Comparison of ENCODE assay signal across 25 cellular contexts in the genomic region with DNA sequence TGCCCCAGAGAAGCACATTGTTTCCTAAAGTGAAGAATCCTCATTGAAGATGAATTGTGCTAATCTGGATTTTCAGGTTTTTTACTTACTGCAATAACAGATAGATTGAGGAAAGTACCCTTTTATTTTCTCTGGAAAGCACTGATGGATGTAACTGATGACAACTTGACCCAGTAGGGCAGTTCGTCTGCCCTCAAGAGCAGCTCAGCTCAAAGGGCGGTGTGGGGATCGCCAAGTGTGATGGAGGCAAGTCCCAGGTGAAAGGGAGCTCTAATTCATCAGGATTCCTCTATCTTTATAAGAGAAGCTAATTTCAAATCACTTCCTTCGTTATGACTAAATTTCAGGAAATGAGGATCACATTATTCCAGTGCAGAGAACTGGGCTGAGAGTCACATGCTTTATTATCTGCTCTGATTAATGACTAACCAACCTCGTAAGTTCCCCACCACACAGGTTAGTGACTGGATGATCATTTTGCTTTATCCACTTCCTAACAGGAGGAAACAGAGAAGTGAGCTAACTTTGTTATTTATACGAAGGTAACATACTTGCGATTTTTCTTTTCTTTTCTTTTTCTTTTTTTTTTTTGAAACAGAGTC.
DNase-seq lines count a peak whose midpoint lies in the region; ATAC-seq, FAIRE-seq and TF ChIP-seq lines count a peak whose summit lies in the region.
"Had no signal": no experiment of that assay in that cellular context is flagged by ENCODE, and none has a peak within 500 bp of the region (broad histone marks: within the 10 kb centered on the region; RNA-seq: fewer than 3 reads in every experiment).

No MANE protein-coding gene starts in this region.

- TF ChIP-seq CTCF in SK-N-SH (IDR thresholded peaks at IDR 0.05) (no peak), VCaP (conservative IDR thresholded peaks at IDR 0.05) (no peak), keratinocyte (optimal IDR thresholded peaks at IDR 0.05 in 1 of 3, IDR thresholded peaks at IDR 0.05 in 1 of 3, conservative IDR thresholded peaks at IDR 0.05 in 1 of 3; ENCODE audit: extremely low read depth in 1 of 3, insufficient read depth in 2 of 3, low read length in 3 of 3) (no peak), A673 (conservative IDR thresholded peaks at IDR 0.05; ENCODE audit: low read depth, low read length) (no peak)

- H3K9me3 Mint-ChIP-seq in stimulated activated naive B cell treated with anti-CD40 and anti-IgM and Interleukin-4, amounts not matched to agents 10 μg/mL and 1 μg/mL and 100 μg/mL, for 72 hours = peaks cover 5 to 6% of the 10 kb centered on the region in 2 donors
- H3K9me3 Mint-ChIP-seq: activated T-cell treated with anti-CD3 and anti-CD28 coated beads, Interleukin-2, amount 50 U/mL, for 4 hours; stimulated activated naive CD8-positive, alpha-beta T cell treated with anti-CD3 and anti-CD28 coated beads, Interleukin-15, Interleukin-2, amounts not matched to agents 100 ng/mL and 50 ng/mL, for 24 hours had no signal

- peak overlapping the region; percentile 68 for H3K27ac Mint-ChIP-seq in stimulated activated naive B cell treated with anti-CD40 and anti-IgM and Interleukin-4, amounts not matched to agents 10 μg/mL and 1 μg/mL and 100 μg/mL, for 72 hours
- H3K27ac Mint-ChIP-seq: activated naive CD8-positive, alpha-beta T cell had no signal

- FAIRE-seq in keratinocyte (lab: Jason Lieb, UNC) = peak; percentile 43
- FAIRE-seq: GM12878 had no signal

- H3K4me1 ChIP-seq in SK-N-SH (ENCODE audit: control insufficient read depth in 1 of 2, insufficient read depth in 2 of 2, low read depth in 1 of 2, low read length in 1 of 2) (peaks cover 6 to 33% of the 10 kb centered on the region in 2 experiments; a peak in 3 of 4 replicates), keratinocyte (ENCODE audit: control insufficient read depth, extremely low read depth, insufficient read depth, low read length) (peaks cover 36% of the 10 kb centered on the region), A673 (ENCODE audit: insufficient read depth, low read length, poor library complexity, severe bottlenecking) (peaks cover 8% of the 10 kb centered on the region)

- POLR2A ChIA-PET in SK-N-SH (lab: Yijun Ruan, JAX) (no interaction called here), A673 (lab: Charles Lee; ENCODE audit: low non-redundant PET) (no interaction called here)

- intact Hi-C loops in posterior cingulate gyrus (cut with DNase I) (no loop called here), A673 (cut with micrococcal nuclease; ENCODE audit: unreplicated experiment) (no loop called here)

- peaks cover 8% of the 10 kb centered on the region for H3F3A ChIP-seq in SK-N-SH (replicated peaks; ENCODE audit: insufficient read depth)

- TF ChIP-seq RAD21 in SK-N-SH (IDR thresholded peaks at IDR 0.05; ENCODE audit: low read length) = no peak

- WGBS in SK-N-SH (ENCODE audit: low lambda C conversion rate) = 74% methylated on average over 7 of the region's 7 CpGs

- H3K27ac ChIP-seq in SK-N-SH (ENCODE audit: low read depth in 2 of 2, low read length in 1 of 2) (peak overlapping the region in 1 of 2 experiments; percentile 8; a peak in 1 of 4 replicates), VCaP (peak overlapping the region; percentile 62), keratinocyte (ENCODE audit: control insufficient read depth, insufficient read depth, low read length) (no peak overlapping the region), A673 (ENCODE audit: low read depth, low read length, poor library complexity, severe bottlenecking) (no peak overlapping the region)
- H3K27ac ChIP-seq: 22Rv1, gastroesophageal sphincter had no signal

- H3K4me2 ChIP-seq in SK-N-SH (no peak overlapping the region), keratinocyte (ENCODE audit: control insufficient read depth, extremely low read depth, insufficient read depth, low read depth, low read length) (no peak overlapping the region)

- BruUV-seq in A673 (replicated peaks; lab: Mats Ljungman, UMichigan) = no TSS peak

- dilution Hi-C loops in keratinocyte (cut with MboI; ENCODE audit: extremely low pct_ligation_motif_present, low sequenced_read_pairs) = no loop called here

- H4K20me1 ChIP-seq in SK-N-SH (ENCODE audit: insufficient read depth) = no peaks in the 10 kb centered on the region
- no peaks in the 10 kb centered on the region for H4K20me1 ChIP-seq in keratinocyte (ENCODE audit: control insufficient read depth, extremely low read depth, insufficient read depth, low read length)
- H4K20me1 ChIP-seq: BLaER1 treated with 17β-estradiol and CSF1 and Interleukin-3, amounts not matched to agents 10 nM and 100 nM had no signal

- H3K4me3 Mint-ChIP-seq in stimulated activated naive B cell treated with anti-CD40 and anti-IgM and Interleukin-4, amounts not matched to agents 10 μg/mL and 1 μg/mL and 100 μg/mL, for 72 hours = peak overlapping the region in 1 of 2 donors; percentile 35
- H3K4me3 Mint-ChIP-seq: activated T-cell treated with anti-CD3 and anti-CD28 coated beads, Interleukin-2, amount 50 U/mL, for 4 hours; stimulated activated naive CD8-positive, alpha-beta T cell treated with anti-CD3 and anti-CD28 coated beads, Interleukin-15, Interleukin-2, amounts not matched to agents 100 ng/mL and 50 ng/mL, for 24 hours had no signal

- no peaks in the 10 kb centered on the region for H3K9me1 ChIP-seq in keratinocyte (ENCODE audit: control insufficient read depth, extremely low read depth, insufficient read depth, low read length)

- DNase-seq in SK-N-SH (no peak), keratinocyte (ENCODE audit: low read depth, low spot score) (no peak), posterior cingulate gyrus (no peak), A673 (ENCODE audit: low spot score) (no peak)
- peak; percentile 17 for DNase-seq in stimulated activated naive B cell treated with anti-CD40 and anti-IgM and Interleukin-4, amounts not matched to agents 10 μg/mL and 1 μg/mL and 100 μg/mL, for 72 hours
- DNase-seq: activated T-cell treated with anti-CD3 and anti-CD28 coated beads, Interleukin-2, amount 50 U/mL, for 4 hours; DMS 273 treated with DMSO at 0.1 percent for 48 hours; dorsolateral prefrontal cortex; erythroblast; GF-D8; NCI-H146; NCI-H748 treated with DMSO at 0.1 percent for 48 hours had no signal

- no peaks in the 10 kb centered on the region for H3K9me3 ChIP-seq in SK-N-SH
- no peaks in the 10 kb centered on the region for H3K9me3 ChIP-seq in keratinocyte (ENCODE audit: control insufficient read depth, low read depth, low read length)
- no peaks in the 10 kb centered on the region for H3K9me3 ChIP-seq in A673 (ENCODE audit: low read depth, low read length, poor library complexity, severe bottlenecking)
- H3K9me3 ChIP-seq: breast epithelium, gastroesophageal sphincter had no signal

- no peaks in the 10 kb centered on the region for H3K27me3 Mint-ChIP-seq in stimulated activated naive B cell treated with anti-CD40 and anti-IgM and Interleukin-4, amounts not matched to agents 10 μg/mL and 1 μg/mL and 100 μg/mL, for 72 hours
- H3K27me3 Mint-ChIP-seq: activated naive CD8-positive, alpha-beta T cell; stimulated activated naive CD8-positive, alpha-beta T cell treated with anti-CD3 and anti-CD28 coated beads, Interleukin-15, Interleukin-2, amounts not matched to agents 100 ng/mL and 50 ng/mL, for 24 hours had no signal

- H3K79me2 ChIP-seq in SK-N-SH (ENCODE audit: insufficient read depth) (no peaks in the 10 kb centered on the region), keratinocyte (ENCODE audit: control insufficient read depth, insufficient read depth, low read length) (no peaks in the 10 kb centered on the region)

- no peak for TF ChIP-seq EP300 in SK-N-SH (IDR thresholded peaks at IDR 0.05; ENCODE audit: borderline replicate concordance in 1 of 2, low read depth in 1 of 2, low read length in 1 of 2)

- CTCF ChIA-PET in SK-N-SH (lab: Yijun Ruan, JAX) = interaction anchor here (0.6 to 1.1 kb wide), 3 partner anchors 10 to 168 kb away, joined by 3 read pairs; no protein-coding TSS in a partner anchor
- CTCF ChIA-PET in A673 (lab: Charles Lee) = no interaction called here

- H2AFZ ChIP-seq in SK-N-SH (ENCODE audit: low read depth) (peak overlapping the region; percentile 17; the same call in 1 of the 2 replicates), keratinocyte (ENCODE audit: control insufficient read depth, low read length) (no peak overlapping the region)

- H3K9ac ChIP-seq in SK-N-SH = no peak overlapping the region
- no peak overlapping the region for H3K9ac ChIP-seq in keratinocyte (ENCODE audit: control insufficient read depth, extremely low read depth, insufficient read depth, low read length)

- no peaks in the 10 kb centered on the region for H3K27me3 ChIP-seq in SK-N-SH (ENCODE audit: insufficient read depth)
- H3K27me3 ChIP-seq in keratinocyte (ENCODE audit: control insufficient read depth, extremely low read depth, insufficient read depth, low read length) = no peaks in the 10 kb centered on the region
- no peaks in the 10 kb centered on the region for H3K27me3 ChIP-seq in A673 (replicated peaks; ENCODE audit: insufficient read depth, low read depth, low read length, poor library complexity)
- H3K27me3 ChIP-seq: BLaER1 treated with 17β-estradiol and CSF1 and Interleukin-3, amounts not matched to agents 10 nM and 100 nM; breast epithelium; dorsolateral prefrontal cortex; gastroesophageal sphincter had no signal

- ATAC-seq in SK-N-SH treated with all-trans-retinoic acid at 6 μM for 48 hours = no peak
- ATAC-seq in stimulated activated naive B cell treated with anti-CD40 and anti-IgM and Interleukin-4, amounts not matched to agents 10 μg/mL and 1 μg/mL and 100 μg/mL, for 72 hours (replicated peaks) = no peak
- no peak for ATAC-seq in GM18861 (IDR thresholded peaks at IDR 0.05; ENCODE audit: unreplicated experiment)
- ATAC-seq: activated CD4-positive, CD25-positive, alpha-beta regulatory T cell treated with anti-CD3 and anti-CD28 coated beads, Interleukin-2, amount 50 U/mL, for 24 hours; activated T-cell treated with anti-CD3 and anti-CD28 coated beads, Interleukin-2, amount 50 U/mL, for 4 hours; gastroesophageal sphincter; GM12878; Panc1; sciatic nerve had no signal

- peaks cover 6 to 18% of the 10 kb centered on the region in 2 donors for H3K36me3 Mint-ChIP-seq in stimulated activated naive B cell treated with anti-CD40 and anti-IgM and Interleukin-4, amounts not matched to agents 10 μg/mL and 1 μg/mL and 100 μg/mL, for 72 hours
- H3K36me3 Mint-ChIP-seq: activated naive CD8-positive, alpha-beta T cell had no signal

- no peaks in the 10 kb centered on the region for H3K9me2 ChIP-seq in SK-N-SH

- peaks cover 52 to 71% of the 10 kb centered on the region in 2 donors for H3K4me1 Mint-ChIP-seq in stimulated activated naive B cell treated with anti-CD40 and anti-IgM and Interleukin-4, amounts not matched to agents 10 μg/mL and 1 μg/mL and 100 μg/mL, for 72 hours

- no peak overlapping the region for H3K4me3 ChIP-seq in SK-N-SH (ENCODE audit: low read depth in 2 of 2, low read length in 1 of 2)
- no peak overlapping the region for H3K4me3 ChIP-seq in keratinocyte (ENCODE audit: control insufficient read depth in 2 of 3, extremely low read depth in 1 of 3, insufficient read depth in 2 of 3, low read depth in 1 of 3, low read length in 3 of 3)
- no peak overlapping the region for H3K4me3 ChIP-seq in A673 (ENCODE audit: low read depth, low read length, poor library complexity, severe bottlenecking)
- H3K4me3 ChIP-seq: breast epithelium, dorsolateral prefrontal cortex, gastroesophageal sphincter had no signal

- no peaks in the 10 kb centered on the region for H3K36me3 ChIP-seq in SK-N-SH (replicated peaks in 1 of 2; ENCODE audit: control insufficient read depth in 1 of 2, insufficient read depth in 2 of 2, low read length in 1 of 2)
- H3K36me3 ChIP-seq in keratinocyte (ENCODE audit: control insufficient read depth in 2 of 2, extremely low read depth in 1 of 2, insufficient read depth in 2 of 2, low read length in 2 of 2) = no peaks in the 10 kb centered on the region
- H3K36me3 ChIP-seq in A673 (ENCODE audit: insufficient read depth, low read length, poor library complexity, severe bottlenecking) = no peaks in the 10 kb centered on the region
- H3K36me3 ChIP-seq: breast epithelium, gastroesophageal sphincter had no signal
